Comparison of ENCODE assay signal across 13 cellular contexts in the genomic region with DNA sequence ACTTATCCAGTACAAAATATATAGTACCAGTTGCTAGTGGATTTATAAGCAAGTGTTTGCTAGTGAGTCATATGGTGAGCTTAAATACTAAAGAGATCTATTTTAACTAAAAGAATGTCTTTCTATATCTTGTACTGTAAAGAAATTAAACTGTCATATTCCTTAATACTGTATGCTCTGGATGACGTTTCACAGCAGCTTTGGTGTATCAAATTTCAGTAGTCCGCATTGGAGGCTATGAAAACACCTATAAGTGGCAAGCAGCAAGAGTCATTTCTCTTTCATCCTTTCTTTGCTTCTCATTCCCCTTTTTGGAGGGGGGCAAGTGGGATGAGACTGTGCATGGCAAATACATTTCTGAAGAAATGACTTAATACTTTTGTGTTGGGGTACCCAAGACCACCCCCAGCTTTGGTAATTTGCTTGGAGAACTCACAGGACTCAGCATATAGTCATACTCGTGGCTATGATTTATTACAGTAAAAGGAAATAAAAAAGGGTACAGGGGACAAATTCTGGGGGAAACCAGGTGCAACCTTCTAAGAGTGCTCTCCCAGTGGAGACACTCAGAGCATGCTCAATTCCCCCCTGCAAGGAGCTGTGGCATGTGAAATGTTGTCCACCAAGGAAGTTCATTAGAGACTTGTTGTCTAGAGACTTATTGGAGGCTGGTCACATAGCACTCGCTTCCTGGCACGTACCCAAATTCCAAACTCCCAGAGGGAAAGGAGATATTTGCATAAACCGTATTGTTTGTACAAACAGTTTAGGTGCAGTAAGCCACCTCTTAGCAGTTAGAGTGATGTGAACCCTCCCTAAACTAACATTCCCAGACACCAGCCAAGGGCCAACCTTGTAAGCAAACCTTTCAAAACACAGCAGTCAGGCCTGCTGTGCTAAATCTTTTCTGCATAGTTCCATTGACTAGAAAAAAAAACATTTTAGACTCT.
DNase-seq lines count a peak whose midpoint lies in the region; TF ChIP-seq lines count a peak whose summit lies in the region.
"Had no signal": no experiment of that assay in that cellular context is flagged by ENCODE, and none has a peak within 500 bp of the region (broad histone marks: within the 10 kb centered on the region; RNA-seq: fewer than 3 reads in every experiment).

No MANE protein-coding gene starts in this region.

- no peak overlapping the region for H3K9ac ChIP-seq in colonic mucosa (ENCODE audit: low read depth in 2 of 2, low read length in 2 of 2)

- H3K4me3 ChIP-seq in breast epithelium (no peak overlapping the region), colonic mucosa (no peak overlapping the region), transverse colon (no peak overlapping the region), uterus (no peak overlapping the region), ovary (no peak overlapping the region)
- H3K4me3 ChIP-seq: ascending aorta, esophagus squamous epithelium had no signal

- H3K27ac ChIP-seq in breast epithelium (no peak overlapping the region), colonic mucosa (no peak overlapping the region), transverse colon (no peak overlapping the region), uterus (no peak overlapping the region), ovary (no peak overlapping the region)
- H3K27ac ChIP-seq: ascending aorta, esophagus squamous epithelium, HL-60 had no signal

- TF ChIP-seq CTCF in breast epithelium (IDR thresholded peaks at IDR 0.05) (no peak), colonic mucosa (IDR thresholded peaks at IDR 0.05) (no peak), transverse colon (IDR thresholded peaks at IDR 0.05) (no peak), uterus (IDR thresholded peaks at IDR 0.05) (no peak), ovary (IDR thresholded peaks at IDR 0.05) (no peak)

- 43 to 49% methylated on average over 5 to 6 of the region's 6 CpGs for WGBS in transverse colon (ENCODE audit: low coverage in 1 of 2), 2 donors
- 44 to 52% (median 49%) methylated on average over 6 of the region's 6 CpGs for whole genome bisulfite sequencing in ovary, 3 donors

- no peaks in the 10 kb centered on the region for H3K27me3 ChIP-seq in breast epithelium
- H3K27me3 ChIP-seq in colonic mucosa: no peaks in the 10 kb centered on the region
- H3K27me3 ChIP-seq in transverse colon: no peaks in the 10 kb centered on the region
- H3K27me3 ChIP-seq in uterus: no peaks in the 10 kb centered on the region
- no peaks in the 10 kb centered on the region for H3K27me3 ChIP-seq in ovary
- H3K27me3 ChIP-seq: ascending aorta, esophagus squamous epithelium had no signal

- TF ChIP-seq EP300 in transverse colon (IDR thresholded peaks at IDR 0.05; ENCODE audit: low read depth) (no peak), ovary (IDR thresholded peaks at IDR 0.05) (no peak)

- H3K4me1 ChIP-seq in breast epithelium: no peaks in the 10 kb centered on the region
- H3K4me1 ChIP-seq in colonic mucosa: peaks cover 3% of the 10 kb centered on the region
- H3K4me1 ChIP-seq in transverse colon: peaks cover 0 to 9% (median 3%) of the 10 kb centered on the region in 4 donors
- H3K4me1 ChIP-seq in uterus: no peaks in the 10 kb centered on the region
- H3K4me1 ChIP-seq in ovary (ENCODE audit: insufficient read depth): no peaks in the 10 kb centered on the region
- H3K4me1 ChIP-seq: ascending aorta had no signal

- peak; percentile 20 to 95 for DNase-seq in T47D (ENCODE audit: low read depth in 1 of 2, low spot score in 1 of 2)
- DNase-seq in breast epithelium (ENCODE audit: low spot score in 2 of 2): no peak
- peak; percentile 35 for DNase-seq in NCI-H748 treated with DMSO at 0.1 percent for 48 hours (lab: John Stamatoyannopoulos, UW)
- peak; percentile 32 for DNase-seq in colonic mucosa
- DNase-seq in transverse colon: peak; percentile 15
- DNase-seq in uterus: no peak
- no peak for DNase-seq in ovary
- DNase-seq in DMS114 treated with DMSO at 0.1 percent for 48 hours (lab: John Stamatoyannopoulos, UW; ENCODE audit: unreplicated experiment): no peak
- DNase-seq: esophagus squamous epithelium; NCI-H1930; stimulated activated CD4-positive, alpha-beta T cell treated with anti-CD3 and anti-CD28 coated beads, Interleukin-2, amount 100 ng/mL, for 48 hours had no signal

- TF ChIP-seq POLR2A in breast epithelium (IDR thresholded peaks at IDR 0.05) (no peak), transverse colon (IDR thresholded peaks at IDR 0.05) (no peak), uterus (IDR thresholded peaks at IDR 0.05) (no peak), ovary (IDR thresholded peaks at IDR 0.05) (no peak)

- in situ Hi-C loops in T47D (cut with HindIII; ENCODE audit: low pct_unique_long_range_greater_than_20kb, low sequenced_read_pairs) (no loop called here), transverse colon (cut with MboI; ENCODE audit: low pct_ligation_motif_present in 1 of 4, low pct_unique_long_range_greater_than_20kb in 1 of 4, low sequenced_read_pairs in 3 of 4) (no loop called here)

- H3K9me3 ChIP-seq in breast epithelium (no peaks in the 10 kb centered on the region), colonic mucosa (no peaks in the 10 kb centered on the region), transverse colon (no peaks in the 10 kb centered on the region), uterus (no peaks in the 10 kb centered on the region), ovary (no peaks in the 10 kb centered on the region)
- H3K9me3 ChIP-seq: ascending aorta, esophagus squamous epithelium had no signal

- intact Hi-C loops in breast epithelium (cut with DNase I; ENCODE audit: low total_unique reads) (no loop called here), colonic mucosa (cut with DNase I) (no loop called here), transverse colon (cut with DNase I; ENCODE audit: low total_unique reads) (no loop called here), uterus (cut with DNase I; ENCODE audit: low total_unique reads) (no loop called here), ovary (cut with DNase I) (no loop called here)

- no peaks in the 10 kb centered on the region for H3K36me3 ChIP-seq in breast epithelium
- H3K36me3 ChIP-seq in colonic mucosa: no peaks in the 10 kb centered on the region
- H3K36me3 ChIP-seq in transverse colon: no peaks in the 10 kb centered on the region
- no peaks in the 10 kb centered on the region for H3K36me3 ChIP-seq in uterus
- no peaks in the 10 kb centered on the region for H3K36me3 ChIP-seq in ovary
- H3K36me3 ChIP-seq: ascending aorta, esophagus squamous epithelium had no signal

Comparison
In these comparisons a context has a peak if more than half of its experiments do, and no peak if none do; other contexts are left out.
1. DNase-seq: peak in T47D (2 of 2), NCI-H748 treated with DMSO at 0.1 percent for 48 hours (single experiment), colonic mucosa (single experiment) and transverse colon (single experiment); none in breast epithelium (0 of 2), uterus (0 of 2), ovary (0 of 5) and DMS114 treated with DMSO at 0.1 percent for 48 hours (single experiment).